In genomic region chr12:85516039-85516438, GRCh38 we compare ENCODE assay signal across 33 cellular contexts.
"Had no signal": no experiment of that assay in that cellular context is flagged by ENCODE, and none has a peak within 500 bp of the region (broad histone marks: within the 10 kb centered on the region; RNA-seq: fewer than 3 reads in every experiment).

No MANE protein-coding gene starts in this region.

- FAIRE-seq: astrocyte, TTC549 had no signal

- H3K36me3 ChIP-seq: adrenal gland, brain microvascular endothelial cell, breast epithelium had no signal

- H3K4me3 ChIP-seq: adrenal gland, body of pancreas, breast epithelium had no signal

- H3K27ac ChIP-seq: adrenal gland, body of pancreas, brain microvascular endothelial cell, breast epithelium, VCaP had no signal

- H3K4me1 ChIP-seq: adrenal gland, body of pancreas, breast epithelium had no signal

- H3K9me3 ChIP-seq: adrenal gland, body of pancreas, breast epithelium had no signal

- DNase-seq: activated B cell treated with CpG ODN at 0.5 μM for 24 hours; activated CD4-positive, alpha-beta memory T cell treated with anti-CD3 and anti-CD28 coated beads for 36 hours; activated CD4-positive, alpha-beta T cell treated with anti-CD3 and anti-CD28 coated beads for 4 hours; activated CD4-positive, alpha-beta T cell treated with anti-CD3 and anti-CD28 coated beads, Interleukin-2, amount 10 ng/mL, durations not matched to agents 24 days and 14 days; activated CD4-positive, alpha-beta T cell treated with anti-CD3 and anti-CD28 coated beads, Interleukin-2, amount 50 U/mL, for 1 hour; activated CD4-positive, alpha-beta T cell treated with anti-CD3 and anti-CD28 coated beads, Interleukin-2, amount 50 U/mL, for 4 hours; activated CD4-positive, CD25-positive, alpha-beta regulatory T cell treated with anti-CD3 and anti-CD28 coated beads, Interleukin-2, amount 50 U/mL, for 72 hours; activated CD8-positive, alpha-beta memory T cell treated with anti-CD3 and anti-CD28 coated beads, Interleukin-2, amount 50 U/mL, for 4 hours; activated CD8-positive, alpha-beta T cell treated with anti-CD3 and anti-CD28 coated beads for 36 hours; activated effector memory CD4-positive, alpha-beta T cell treated with anti-CD3 and anti-CD28 coated beads, Interleukin-2, amount 50 U/mL, for 16 hours; activated gamma-delta T cell treated with Interleukin-2 at 50 U/mL for 16 hours; activated naive CD4-positive, alpha-beta T cell; activated naive CD4-positive, alpha-beta T cell treated with anti-CD3 and anti-CD28 coated beads for 36 hours; activated naive CD4-positive, alpha-beta T cell treated with anti-CD3 and anti-CD28 coated beads, Interleukin-2, amount 50 U/mL, for 16 hours; activated naive CD8-positive, alpha-beta T cell treated with anti-CD3 and anti-CD28 coated beads for 36 hours; activated T-cell treated with anti-CD3 and anti-CD28 coated beads for 4 hours; activated T-cell treated with anti-CD3 and anti-CD28 coated beads, Interleukin-2, amount 50 U/mL, for 1 hour; activated T-cell treated with anti-CD3 and anti-CD28 coated beads, Interleukin-2, amount 50 U/mL, for 4 hours; activated T-cell treated with anti-CD3 and anti-CD28 coated beads, Interleukin-2, amount 50 U/mL, for 72 hours; adrenal gland; amniotic stem cell; aorta; body of pancreas; brain microvascular endothelial cell; central memory CD4-positive, alpha-beta T cell; T-helper 17 cell; T-helper 9 cell had no signal

- ATAC-seq: activated CD8-positive, alpha-beta T cell treated with anti-CD3 and anti-CD28 coated beads for 36 hours; activated naive CD4-positive, alpha-beta T cell treated with anti-CD3 and anti-CD28 coated beads, Interleukin-2, amount 50 U/mL, for 72 hours; activated T-cell treated with anti-CD3 and anti-CD28 coated beads, Interleukin-2, amount 50 U/mL, for 4 hours; activated T-cell treated with anti-CD3 and anti-CD28 coated beads, Interleukin-2, amount 50 U/mL, for 72 hours; activated T-helper 17 cell treated with anti-CD3 and anti-CD28 coated beads, Interleukin-2, amount 50 U/mL, for 72 hours; body of pancreas; T-helper 17 cell had no signal

- H3K27me3 ChIP-seq: adrenal gland, body of pancreas, brain microvascular endothelial cell, breast epithelium had no signal
